Comparison of ENCODE assay signal across 1 cellular context in genomic region chr12:122063691-122064033, GRCh38.
TF ChIP-seq lines count a peak whose summit lies in the region.

No MANE protein-coding gene starts in this region.

TF ChIP-seq in GM23338, 12 proteins besides CTCF, POLR2A, EP300 and RAD21 (continued from another document):
- TF ChIP-seq, protein P1, sequence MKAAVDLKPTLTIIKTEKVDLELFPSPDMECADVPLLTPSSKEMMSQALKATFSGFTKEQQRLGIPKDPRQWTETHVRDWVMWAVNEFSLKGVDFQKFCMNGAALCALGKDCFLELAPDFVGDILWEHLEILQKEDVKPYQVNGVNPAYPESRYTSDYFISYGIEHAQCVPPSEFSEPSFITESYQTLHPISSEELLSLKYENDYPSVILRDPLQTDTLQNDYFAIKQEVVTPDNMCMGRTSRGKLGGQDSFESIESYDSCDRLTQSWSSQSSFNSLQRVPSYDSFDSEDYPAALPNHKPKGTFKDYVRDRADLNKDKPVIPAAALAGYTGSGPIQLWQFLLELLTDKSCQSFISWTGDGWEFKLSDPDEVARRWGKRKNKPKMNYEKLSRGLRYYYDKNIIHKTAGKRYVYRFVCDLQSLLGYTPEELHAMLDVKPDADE (IDR thresholded peaks at IDR 0.05), result no peak
- TF ChIP-seq NANOG (IDR thresholded peaks at IDR 0.05; ENCODE audit: borderline replicate concordance) (no peak), STAT1 (IDR thresholded peaks at IDR 0.05; ENCODE audit: unreplicated experiment) (no peak), JUNB (IDR thresholded peaks at IDR 0.05; ENCODE audit: unreplicated experiment) (no peak), POLR2AphosphoS5 (IDR thresholded peaks at IDR 0.05; ENCODE audit: low read depth) (no peak), ZNF114 (CRISPR knock-in tag; IDR thresholded peaks at IDR 0.05) (no peak), EZH2phosphoT487 (IDR thresholded peaks at IDR 0.05; ENCODE audit: unreplicated experiment) (no peak)
